Comparison of ENCODE assay signal across 1 cellular context in the genomic region with DNA sequence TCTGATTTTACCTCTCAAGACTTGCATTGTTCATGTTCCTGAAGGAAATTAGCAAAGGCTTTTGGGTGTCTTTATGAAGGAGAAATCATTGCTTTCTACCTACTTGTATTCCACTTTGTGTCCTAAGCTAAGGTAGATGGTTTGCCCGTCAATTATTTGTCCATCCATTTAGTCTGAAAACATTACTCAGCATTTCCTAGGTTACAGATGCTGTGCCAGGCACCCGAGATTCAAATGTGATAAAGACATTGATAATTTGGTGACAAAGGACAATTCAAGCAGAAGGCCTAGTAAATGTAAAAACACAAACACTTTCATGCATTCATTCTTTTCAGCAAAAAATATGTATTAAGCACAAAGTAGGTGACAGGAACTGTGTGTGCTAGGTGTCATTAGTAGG.
TF ChIP-seq lines count a peak whose summit lies in the region.

No MANE protein-coding gene starts in this region.

TF ChIP-seq in HepG2, 621 proteins besides CTCF, POLR2A, EP300 and RAD21 (continued from another document):
- TF ChIP-seq, protein P1, sequence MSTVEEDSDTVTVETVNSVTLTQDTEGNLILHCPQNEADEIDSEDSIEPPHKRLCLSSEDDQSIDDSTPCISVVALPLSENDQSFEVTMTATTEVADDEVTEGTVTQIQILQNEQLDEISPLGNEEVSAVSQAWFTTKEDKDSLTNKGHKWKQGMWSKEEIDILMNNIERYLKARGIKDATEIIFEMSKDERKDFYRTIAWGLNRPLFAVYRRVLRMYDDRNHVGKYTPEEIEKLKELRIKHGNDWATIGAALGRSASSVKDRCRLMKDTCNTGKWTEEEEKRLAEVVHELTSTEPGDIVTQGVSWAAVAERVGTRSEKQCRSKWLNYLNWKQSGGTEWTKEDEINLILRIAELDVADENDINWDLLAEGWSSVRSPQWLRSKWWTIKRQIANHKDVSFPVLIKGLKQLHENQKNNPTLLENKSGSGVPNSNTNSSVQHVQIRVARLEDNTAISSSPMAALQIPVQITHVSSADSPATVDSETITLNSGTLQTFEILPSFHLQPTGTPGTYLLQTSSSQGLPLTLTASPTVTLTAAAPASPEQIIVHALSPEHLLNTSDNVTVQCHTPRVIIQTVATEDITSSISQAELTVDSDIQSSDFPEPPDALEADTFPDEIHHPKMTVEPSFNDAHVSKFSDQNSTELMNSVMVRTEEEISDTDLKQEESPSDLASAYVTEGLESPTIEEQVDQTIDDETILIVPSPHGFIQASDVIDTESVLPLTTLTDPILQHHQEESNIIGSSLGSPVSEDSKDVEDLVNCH (CRISPR knock-in tag; IDR thresholded peaks at IDR 0.05) = no peak
- TF ChIP-seq, protein P2, sequence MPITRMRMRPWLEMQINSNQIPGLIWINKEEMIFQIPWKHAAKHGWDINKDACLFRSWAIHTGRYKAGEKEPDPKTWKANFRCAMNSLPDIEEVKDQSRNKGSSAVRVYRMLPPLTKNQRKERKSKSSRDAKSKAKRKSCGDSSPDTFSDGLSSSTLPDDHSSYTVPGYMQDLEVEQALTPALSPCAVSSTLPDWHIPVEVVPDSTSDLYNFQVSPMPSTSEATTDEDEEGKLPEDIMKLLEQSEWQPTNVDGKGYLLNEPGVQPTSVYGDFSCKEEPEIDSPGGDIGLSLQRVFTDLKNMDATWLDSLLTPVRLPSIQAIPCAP (CRISPR knock-in tag; IDR thresholded peaks at IDR 0.05; ENCODE audit: low read depth) = no peak
